In genomic region chr7:101116898-101117297, GRCh38 we compare ENCODE assay signal across 1 cellular context.
TF ChIP-seq lines count a peak whose summit lies in the region.

No MANE protein-coding gene starts in this region.

TF ChIP-seq in HepG2, 621 proteins besides CTCF, POLR2A, EP300 and RAD21:
- TF ChIP-seq ZFX (CRISPR knock-in tag; IDR thresholded peaks at IDR 0.05; ENCODE audit: low read depth) (0 out of 2 replicates have a peak, but pooled peaks have one; percentile 1), ZNF7 (CRISPR knock-in tag; IDR thresholded peaks at IDR 0.05) (peak; percentile 47; the same call in 1 of the 2 replicates), SMC3 (IDR thresholded peaks at IDR 0.05; ENCODE audit: low read length) (no peak)
